ENCODE assay signal across 7 cellular contexts in genomic region chr6:43074847-43075741, GRCh38. TPM values are rescaled to one million over a fixed set of nuclear protein-coding genes. Genes with fewer than 3 reads are reported as not detected.
A peak's percentile ranks its signal among the peaks of the same experiment; 100 is the strongest.
DNase-seq lines count a peak whose midpoint lies in the region; ATAC-seq and TF ChIP-seq lines count a peak whose summit lies in the region.
"Had no signal": no experiment of that assay in that cellular context is flagged by ENCODE, and none has a peak within 500 bp of the region (broad histone marks: within the 10 kb centered on the region; RNA-seq: fewer than 3 reads in every experiment).

No MANE protein-coding gene starts in this region.

- in situ Hi-C loops in HAP-1 (cut with MboI; ENCODE audit: low sequenced_read_pairs): no loop called here

- H3K4me3 ChIP-seq in HUES6 (ENCODE audit: low read depth, low read length) (peak overlapping the region; percentile 64), ectodermal cell (ENCODE audit: insufficient read depth, low read depth, low read length) (peak overlapping the region; percentile 35), ovary (peak overlapping the region; percentile 68), HAP-1 (no peak overlapping the region)

- DNase-seq in ovary: peak; percentile 79 to 90 (median 86)
- DNase-seq in NCI-H1694 treated with DMSO at 0.1 percent for 48 hours (lab: John Stamatoyannopoulos, UW): no peak
- no peak for DNase-seq in HAP-1 (ENCODE audit: low spot score in 2 of 2)

- H3K36me3 ChIP-seq in HUES6 (ENCODE audit: control insufficient read depth, insufficient read depth, low read length) (peaks cover 13% of the 10 kb centered on the region; the same call in 1 of the 2 replicates), ectodermal cell (ENCODE audit: control insufficient read depth, insufficient read depth, low read length) (peaks cover 6% of the 10 kb centered on the region), ovary (no peaks in the 10 kb centered on the region), HAP-1 (replicated peaks) (no peaks in the 10 kb centered on the region; the same call in 1 of the 2 replicates)

- TF ChIP-seq CTCF in ovary (IDR thresholded peaks at IDR 0.05): no peak

- peak overlapping the region; percentile 57 for H3K9ac ChIP-seq in HUES6 (ENCODE audit: low read length)
- H3K9ac ChIP-seq: KMS-11 had no signal

- peaks cover 44% of the 10 kb centered on the region for H3K4me1 ChIP-seq in HUES6 (ENCODE audit: control insufficient read depth, insufficient read depth, low read length)
- peaks cover 34% of the 10 kb centered on the region for H3K4me1 ChIP-seq in ectodermal cell (ENCODE audit: control insufficient read depth, insufficient read depth, low read length)
- peaks cover 15% of the 10 kb centered on the region for H3K4me1 ChIP-seq in ovary (ENCODE audit: insufficient read depth)
- peaks cover 9% of the 10 kb centered on the region for H3K4me1 ChIP-seq in HAP-1

- TF ChIP-seq EP300 in ovary (IDR thresholded peaks at IDR 0.05): no peak

- no peaks in the 10 kb centered on the region for H3K27me3 ChIP-seq in HUES6 (ENCODE audit: control insufficient read depth, insufficient read depth, low read length)
- H3K27me3 ChIP-seq in ectodermal cell (ENCODE audit: control insufficient read depth, insufficient read depth, low read length, poor library complexity, severe bottlenecking): no peaks in the 10 kb centered on the region
- no peaks in the 10 kb centered on the region for H3K27me3 ChIP-seq in ovary
- H3K27me3 ChIP-seq in HAP-1 (ENCODE audit: low read depth): no peaks in the 10 kb centered on the region

- 34 to 35% methylated on average over 5 to 6 of the region's 6 CpGs for WGBS in ectodermal cell, 2 experiments
- WGBS in ovary, 3 donors: 16 to 25% (median 20%) methylated on average over 4 to 6 of the region's 6 CpGs

- H3K27ac ChIP-seq in HUES6 (ENCODE audit: low read depth, low read length): peak overlapping the region; percentile 21; the same call in 1 of the 2 replicates
- peak overlapping the region; percentile 83 for H3K27ac ChIP-seq in ectodermal cell (ENCODE audit: insufficient read depth, low read depth, low read length, poor library complexity, severe bottlenecking)
- H3K27ac ChIP-seq in ovary: peak overlapping the region in 1 of 2 donors; percentile 56
- H3K27ac ChIP-seq: KMS-11 had no signal

- TF ChIP-seq POLR2A in ovary (IDR thresholded peaks at IDR 0.05): no peak

- intact Hi-C loops in ovary (cut with DNase I): loop anchor here (5.0 to 10.0 kb wide), 4 partner anchors 47 to 67 kb away; no protein-coding TSS in a partner anchor

- ATAC-seq in GM18517 (IDR thresholded peaks at IDR 0.05; ENCODE audit: unreplicated experiment): no peak

- H3K9me3 ChIP-seq in HUES6 (ENCODE audit: control insufficient read depth, insufficient read depth, low read depth, low read length) (no peaks in the 10 kb centered on the region), ectodermal cell (ENCODE audit: control insufficient read depth, low read length) (no peaks in the 10 kb centered on the region), ovary (no peaks in the 10 kb centered on the region), HAP-1 (no peaks in the 10 kb centered on the region)

RNA-seq across cellular contexts. Expression of gene PTK7, which starts 1.0 kb away (rescaled TPM):
- polyA plus RNA-seq in ectodermal cell (2013, experiment 1 of 4): 159 TPM
- 154 TPM for polyA plus RNA-seq in ectodermal cell (2013, experiment 2 of 4)
- 120 TPM for polyA plus RNA-seq in ectodermal cell (2013, experiment 3 of 4)
- polyA plus RNA-seq in ectodermal cell (2013, experiment 4 of 4): 127 TPM
- 100 to 1,000 TPM in 4 of 7 donors, 10 to 100 TPM in 3; 65.7 to 167 (median 105) TPM for total RNA-seq in ovary
- 10 to 100 TPM; 44.4 to 79.6 TPM for polyA plus RNA-seq in ovary

RNA-seq across cellular contexts. Expression of gene KLC4, which starts 15.7 kb away (rescaled TPM):
- 30.3 TPM for polyA plus RNA-seq in ectodermal cell (2013, experiment 1 of 4)
- 30.6 TPM for polyA plus RNA-seq in ectodermal cell (2013, experiment 2 of 4)
- polyA plus RNA-seq in ectodermal cell (2013, experiment 3 of 4): 26.2 TPM
- polyA plus RNA-seq in ectodermal cell (2013, experiment 4 of 4): 31.1 TPM
- total RNA-seq in ovary: 10 to 100 TPM; 17.8 to 29.8 (median 24.7) TPM
- 10 to 100 TPM; 14.7 to 27.2 TPM for polyA plus RNA-seq in ovary

RNA-seq across cellular contexts. Expression of gene MRPL2, which starts 15.9 kb away (rescaled TPM):
- polyA plus RNA-seq in ectodermal cell (2013, experiment 1 of 4): 49.1 TPM
- 42.2 TPM for polyA plus RNA-seq in ectodermal cell (2013, experiment 2 of 4)
- polyA plus RNA-seq in ectodermal cell (2013, experiment 3 of 4): 46.6 TPM
- 52.4 TPM for polyA plus RNA-seq in ectodermal cell (2013, experiment 4 of 4)
- total RNA-seq in ovary: 10 to 100 TPM; 11.5 to 56.7 (median 47.3) TPM
- polyA plus RNA-seq in ovary: 10 to 100 TPM; 37.2 to 55.6 TPM

RNA-seq across cellular contexts. Expression of gene CUL7, which starts 21.4 kb away (rescaled TPM):
- 36.0 TPM for polyA plus RNA-seq in ectodermal cell (2013, experiment 1 of 4)
- 36.3 TPM for polyA plus RNA-seq in ectodermal cell (2013, experiment 2 of 4)
- 25.3 TPM for polyA plus RNA-seq in ectodermal cell (2013, experiment 3 of 4)
- polyA plus RNA-seq in ectodermal cell (2013, experiment 4 of 4): 30.0 TPM
- 10 to 100 TPM; 15.6 to 29.1 (median 25.0) TPM for total RNA-seq in ovary
- 10 to 100 TPM in 1 of 2 donors, 1 to 10 TPM in 1; 9.3 to 13.9 TPM for polyA plus RNA-seq in ovary

RNA-seq across cellular contexts. Expression of gene RRP36, which starts 53.7 kb away (rescaled TPM):
- 100 TPM for polyA plus RNA-seq in ectodermal cell (2013, experiment 1 of 4)
- 110 TPM for polyA plus RNA-seq in ectodermal cell (2013, experiment 2 of 4)
- 78.8 TPM for polyA plus RNA-seq in ectodermal cell (2013, experiment 3 of 4)
- polyA plus RNA-seq in ectodermal cell (2013, experiment 4 of 4): 79.2 TPM
- total RNA-seq in ovary: 10 to 100 TPM; 24.7 to 50.4 (median 36.0) TPM
- 10 to 100 TPM; 23.6 to 58.7 TPM for polyA plus RNA-seq in ovary

Comparison
In these comparisons a context has a peak if more than half of its experiments do, and no peak if none do; other contexts are left out.
1. DNase-seq: peak in ovary (5 of 5); none in NCI-H1694 treated with DMSO at 0.1 percent for 48 hours (single experiment) and HAP-1 (0 of 2).